ENCODE assay signal across 3 cellular contexts in genomic region chr14:84247693-84248092, GRCh38.
TF ChIP-seq lines count a peak whose summit lies in the region.

No MANE protein-coding gene starts in this region.

TF ChIP-seq in HepG2, 621 proteins besides CTCF, POLR2A, EP300 and RAD21:
- TF ChIP-seq ZBTB43 (CRISPR knock-in tag; conservative IDR thresholded peaks at IDR 0.05), result no peak
- no peak for TF ChIP-seq NR2F6 (IDR thresholded peaks at IDR 0.05)
- no peak for TF ChIP-seq NR2F6 (CRISPR knock-in tag; IDR thresholded peaks at IDR 0.05)
- no peak for TF ChIP-seq POLR2AphosphoS5 (IDR thresholded peaks at IDR 0.05; ENCODE audit: low read depth, low read length)
- TF ChIP-seq MAFK (conservative IDR thresholded peaks at IDR 0.05 in 1 of 2, IDR thresholded peaks at IDR 0.05 in 1 of 2; ENCODE audit: low read length in 2 of 2), result peak in 1 of 2 experiments; percentile 61; a peak in 2 of 4 replicates
- TF ChIP-seq MAFF (IDR thresholded peaks at IDR 0.05; ENCODE audit: low read depth, low read length), result peak; percentile 59
- no peak for TF ChIP-seq ZNF749 (CRISPR knock-in tag; IDR thresholded peaks at IDR 0.05; ENCODE audit: borderline replicate concordance)

TF ChIP-seq in A549, 52 proteins besides CTCF, POLR2A, EP300 and RAD21:
- TF ChIP-seq MAFK (IDR thresholded peaks at IDR 0.05; ENCODE audit: partially characterized antibody) (peak; percentile 49), CEBPB (IDR thresholded peaks at IDR 0.05) (no peak), ZSCAN20 (CRISPR knock-in tag; IDR thresholded peaks at IDR 0.05) (no peak), HDAC2 (IDR thresholded peaks at IDR 0.05) (no peak), CHD2 (IDR thresholded peaks at IDR 0.05; ENCODE audit: low read length, partially characterized antibody) (no peak), POLR2AphosphoS2 (conservative IDR thresholded peaks at IDR 0.05; ENCODE audit: low read length) (no peak), SMC3 (IDR thresholded peaks at IDR 0.05) (no peak)
TF ChIP-seq in A549: peak in this region for 1.

TF ChIP-seq in IMR-90, 13 proteins besides CTCF, POLR2A, EP300 and RAD21:
- TF ChIP-seq MAFK (IDR thresholded peaks at IDR 0.05; ENCODE audit: low read depth, low read length) (peak; percentile 53), FOS (IDR thresholded peaks at IDR 0.05; ENCODE audit: low read depth, low read length) (no peak), ELK1 (IDR thresholded peaks at IDR 0.05; ENCODE audit: borderline replicate concordance, low read depth, low read length) (no peak), RFX5 (IDR thresholded peaks at IDR 0.05; ENCODE audit: low read depth, low read length) (no peak)
